Comparison of ENCODE assay signal across 20 cellular contexts in genomic region chr7:4043988-4044387, GRCh38.
A peak's percentile ranks its signal among the peaks of the same experiment; 100 is the strongest.
DNase-seq lines count a peak whose midpoint lies in the region; ATAC-seq and TF ChIP-seq lines count a peak whose summit lies in the region.
"Had no signal": no experiment of that assay in that cellular context is flagged by ENCODE, and none has a peak within 500 bp of the region (broad histone marks: within the 10 kb centered on the region; RNA-seq: fewer than 3 reads in every experiment).

No MANE protein-coding gene starts in this region.

- H3F3A ChIP-seq in MM.1S (ENCODE audit: insufficient read depth, low read length): no peaks in the 10 kb centered on the region

- TF ChIP-seq CTCF in right atrium auricular region (IDR thresholded peaks at IDR 0.05) (no peak), heart right ventricle (IDR thresholded peaks at IDR 0.05) (no peak), MM.1S (IDR thresholded peaks at IDR 0.05; ENCODE audit: low read length) (no peak)

- H3K4me3 ChIP-seq in right atrium auricular region (no peak overlapping the region), heart right ventricle (no peak overlapping the region), MM.1S (ENCODE audit: low read length) (no peak overlapping the region)
- H3K4me3 ChIP-seq: GM12878 had no signal

- H3K27ac ChIP-seq in right atrium auricular region (no peak overlapping the region), heart right ventricle (no peak overlapping the region), MM.1S (ENCODE audit: low read length) (no peak overlapping the region)

- H3K4me2 ChIP-seq in MM.1S (ENCODE audit: low read depth, low read length): no peak overlapping the region

- H3K36me3 ChIP-seq in right atrium auricular region (no peaks in the 10 kb centered on the region), heart right ventricle (no peaks in the 10 kb centered on the region), MM.1S (replicated peaks; ENCODE audit: insufficient read depth, low read length) (no peaks in the 10 kb centered on the region)

- H4K20me1 ChIP-seq in MM.1S (ENCODE audit: insufficient read depth, low read length): no peaks in the 10 kb centered on the region

- no peaks in the 10 kb centered on the region for H3K27me3 ChIP-seq in right atrium auricular region
- H3K27me3 ChIP-seq in heart right ventricle: no peaks in the 10 kb centered on the region
- no peaks in the 10 kb centered on the region for H3K27me3 ChIP-seq in MM.1S (replicated peaks; ENCODE audit: insufficient read depth, low read length)

- no peaks in the 10 kb centered on the region for H3K4me1 ChIP-seq in right atrium auricular region
- H3K4me1 ChIP-seq in heart right ventricle: no peaks in the 10 kb centered on the region
- H3K4me1 ChIP-seq in MM.1S (ENCODE audit: low read length): no peaks in the 10 kb centered on the region

- H3K9ac ChIP-seq in MM.1S (ENCODE audit: low read length): no peak overlapping the region

- H3K9me3 ChIP-seq in right atrium auricular region (no peaks in the 10 kb centered on the region), heart right ventricle (no peaks in the 10 kb centered on the region), MM.1S (replicated peaks; ENCODE audit: insufficient read depth, low read length) (no peaks in the 10 kb centered on the region)

- ATAC-seq in heart right ventricle: no peak
- ATAC-seq: GM12878, HCT116, HepG2 had no signal

- no peaks in the 10 kb centered on the region for H3K9me2 ChIP-seq in MM.1S (replicated peaks; ENCODE audit: insufficient read depth, low read length)

- WGBS in heart right ventricle, 2 donors: 92 to 94% methylated on average over 9 of the region's 9 CpGs

- no peak overlapping the region for H2AFZ ChIP-seq in MM.1S (ENCODE audit: low read length)

- DNase-seq in right atrium auricular region (ENCODE audit: low spot score) (peak; percentile 26), heart right ventricle (no peak), ecto neural progenitor cell (ENCODE audit: low spot score) (peak; percentile 42), mesenteric fat pad (ENCODE audit: low spot score) (peak; percentile 20), MM.1S (no peak), HuH-7 (ENCODE audit: low spot score) (no peak), SIG-M5 treated with dmso at 0.1 percent for 504 hours (lab: John Stamatoyannopoulos, UW; ENCODE audit: unreplicated experiment) (no peak)
- DNase-seq: 8988T; C1 segment of cervical spinal cord; CD4-positive, CD25-positive, alpha-beta regulatory T cell; CD8-positive, alpha-beta memory T cell; COR-L47; DMS 273 treated with DMSO at 0.1 percent for 48 hours; DMS53; DND-41; EL; HFFc6 had no signal

- H3K79me2 ChIP-seq in MM.1S (ENCODE audit: low read length): no peaks in the 10 kb centered on the region

- intact Hi-C loops in heart right ventricle (cut with DNase I): no loop called here

Comparison
In these comparisons a context has a peak if more than half of its experiments do, and no peak if none do; other contexts are left out.
1. DNase-seq: peak in right atrium auricular region (single experiment), ecto neural progenitor cell (single experiment) and mesenteric fat pad (single experiment); none in heart right ventricle (0 of 2), MM.1S (single experiment), HuH-7 (single experiment) and SIG-M5 treated with dmso at 0.1 percent for 504 hours (single experiment).